Comparison of ENCODE assay signal across 18 cellular contexts in the genomic region with DNA sequence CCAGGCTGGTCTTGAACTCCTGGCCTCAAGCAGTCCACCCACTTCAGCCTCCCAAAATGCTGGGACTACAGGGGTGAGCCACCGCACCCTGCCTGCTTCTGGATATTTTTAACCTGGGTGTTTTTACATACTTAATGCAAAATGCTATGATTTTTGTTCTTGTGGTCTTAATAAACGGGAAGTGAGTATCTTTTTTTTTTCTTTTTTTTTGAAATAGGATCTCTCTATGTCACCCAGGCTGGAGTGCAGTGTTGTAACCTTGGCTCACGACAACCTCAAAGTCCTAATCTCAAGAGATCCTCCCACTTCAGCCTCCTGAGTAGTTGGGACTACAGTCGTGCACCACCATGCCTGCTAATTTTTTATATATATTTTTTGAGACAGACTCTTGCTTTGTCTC.
"Had no signal": no experiment of that assay in that cellular context is flagged by ENCODE, and none has a peak within 500 bp of the region (broad histone marks: within the 10 kb centered on the region; RNA-seq: fewer than 3 reads in every experiment).

No MANE protein-coding gene starts in this region.

- H3K4me1 ChIP-seq: sigmoid colon had no signal

- H3K9me3 ChIP-seq: sigmoid colon had no signal

- H3K4me3 ChIP-seq: lung, sigmoid colon had no signal

- H3K27me3 ChIP-seq: brain microvascular endothelial cell, sigmoid colon had no signal

- H3K4me1 Mint-ChIP-seq: activated CD4-positive, alpha-beta T cell treated with anti-CD3 and anti-CD28 coated beads, Interleukin-2, amount 10 ng/mL, durations not matched to agents 7 days and 5 days had no signal

- H3K9me3 Mint-ChIP-seq: activated CD4-positive, alpha-beta T cell treated with anti-CD3 and anti-CD28 coated beads, Interleukin-2, amount 10 ng/mL, durations not matched to agents 7 days and 5 days; activated T-cell treated with anti-CD3 and anti-CD28 coated beads, Interleukin-2, amount 50 U/mL, for 4 hours had no signal

- H3K4me3 Mint-ChIP-seq: activated CD4-positive, alpha-beta T cell treated with anti-CD3 and anti-CD28 coated beads, Interleukin-2, amount 10 ng/mL, durations not matched to agents 7 days and 5 days; activated T-cell treated with anti-CD3 and anti-CD28 coated beads, Interleukin-2, amount 50 U/mL, for 4 hours had no signal

- H3K27ac ChIP-seq: brain microvascular endothelial cell, sigmoid colon had no signal

- H3K27ac Mint-ChIP-seq: activated CD4-positive, alpha-beta T cell treated with anti-CD3 and anti-CD28 coated beads, Interleukin-2, amount 10 ng/mL, durations not matched to agents 7 days and 5 days had no signal

- DNase-seq: activated CD4-positive, alpha-beta T cell treated with anti-CD3 and anti-CD28 coated beads, Interleukin-2, amount 10 ng/mL, durations not matched to agents 7 days and 5 days; activated CD8-positive, alpha-beta memory T cell treated with anti-CD3 and anti-CD28 coated beads, Interleukin-2, amount 50 U/mL, for 4 hours; activated naive CD4-positive, alpha-beta T cell treated with anti-CD3 and anti-CD28 coated beads, Interleukin-2, amount 50 U/mL, for 16 hours; activated T-cell treated with anti-CD3 and anti-CD28 coated beads, Interleukin-2, amount 50 U/mL, for 4 hours; aorta; brain microvascular endothelial cell; central memory CD4-positive, alpha-beta T cell; erythroblast; foreskin melanocyte; hypothalamus; midbrain; occipital lobe; posterior cingulate gyrus; sigmoid colon; stimulated activated CD4-positive, alpha-beta T cell treated with anti-CD3 and anti-CD28 coated beads, Interleukin-4, amount 100 ng/mL, for 4 hours; stimulated activated naive CD4-positive, alpha-beta T cell had no signal

- H3K36me3 ChIP-seq: brain microvascular endothelial cell, sigmoid colon had no signal

- ATAC-seq: activated CD4-positive, CD25-positive, alpha-beta regulatory T cell treated with anti-CD3 and anti-CD28 coated beads, Interleukin-2, amount 50 U/mL, for 24 hours; activated T-cell treated with anti-CD3 and anti-CD28 coated beads, Interleukin-2, amount 50 U/mL, for 4 hours had no signal
